Comparison of ENCODE assay signal across 1 cellular context in genomic region chr11:69101100-69101791, GRCh38.
TF ChIP-seq lines count a peak whose summit lies in the region.

No MANE protein-coding gene starts in this region.

TF ChIP-seq in IMR-90, 13 proteins besides CTCF, POLR2A, EP300 and RAD21:
- no peak for TF ChIP-seq MAFK (IDR thresholded peaks at IDR 0.05; ENCODE audit: low read depth, low read length)
- no peak for TF ChIP-seq RFX5 (IDR thresholded peaks at IDR 0.05; ENCODE audit: low read depth, low read length)
- no peak for TF ChIP-seq CEBPB (IDR thresholded peaks at IDR 0.05; ENCODE audit: low read depth, low read length)
- no peak for TF ChIP-seq FOS (IDR thresholded peaks at IDR 0.05; ENCODE audit: low read depth, low read length)
- no peak for TF ChIP-seq USF2 (IDR thresholded peaks at IDR 0.05; ENCODE audit: low read depth, low read length)
- TF ChIP-seq MAZ (IDR thresholded peaks at IDR 0.05; ENCODE audit: borderline replicate concordance, low read depth, low read length) = peak; percentile 42; the same call in 1 of the 2 replicates
- TF ChIP-seq NFE2L2 (IDR thresholded peaks at IDR 0.05; ENCODE audit: low read depth, low read length) = no peak
- TF ChIP-seq SMC3 (IDR thresholded peaks at IDR 0.05; ENCODE audit: low read depth, low read length) = peak; percentile 99
- no peak for TF ChIP-seq CHD1 (IDR thresholded peaks at IDR 0.05; ENCODE audit: low read depth, low read length)
- TF ChIP-seq RCOR1 (IDR thresholded peaks at IDR 0.05; ENCODE audit: insufficient replicate concordance, low read length) = no peak
- no peak for TF ChIP-seq ELK1 (IDR thresholded peaks at IDR 0.05; ENCODE audit: borderline replicate concordance, low read depth, low read length)
